1 cellular context compared by ENCODE assay signal in the genomic region with DNA sequence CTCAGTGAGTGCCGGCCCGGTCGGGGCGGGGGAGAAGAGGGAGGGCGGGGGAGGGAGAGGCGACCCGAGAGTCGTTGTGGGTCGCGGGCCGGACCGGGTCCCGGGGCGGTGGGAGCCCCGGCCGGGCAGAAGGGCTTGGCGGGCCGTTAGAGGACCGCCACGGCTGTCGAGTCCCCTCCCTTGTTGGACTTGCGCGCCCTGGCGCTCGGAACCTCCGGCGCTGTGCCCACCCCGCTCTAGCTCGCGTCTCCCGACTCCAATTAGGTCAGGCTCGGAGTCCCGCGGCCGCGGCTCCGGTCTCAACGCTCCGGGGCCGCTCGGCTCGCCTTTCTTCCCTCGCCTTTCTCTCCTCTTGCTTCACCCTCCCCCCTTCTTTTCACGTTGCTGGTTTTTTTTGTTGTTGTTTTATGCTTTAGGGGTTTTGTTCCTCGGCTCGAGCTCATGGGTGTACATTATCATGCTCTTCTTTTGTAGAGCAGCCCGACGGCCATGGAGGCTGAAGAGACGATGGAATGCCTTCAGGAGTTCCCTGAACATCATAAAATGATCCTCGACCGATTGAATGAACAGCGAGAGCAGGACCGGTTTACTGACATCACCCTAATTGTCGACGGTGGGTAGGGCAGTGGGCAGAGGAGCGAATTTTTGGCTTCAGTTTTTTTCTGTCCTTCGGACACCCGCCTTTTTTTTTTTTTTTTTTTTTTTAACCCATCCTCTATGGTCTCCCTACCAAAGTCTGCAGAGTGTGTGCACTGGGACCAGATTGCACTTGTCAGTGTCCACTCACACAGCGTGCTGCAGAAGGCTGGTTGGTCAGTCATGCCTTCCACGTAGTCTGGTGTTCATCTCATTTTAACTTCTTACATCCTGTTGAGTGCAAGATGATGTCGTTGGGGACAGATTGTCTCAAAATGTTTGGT.
TF ChIP-seq lines count a peak whose summit lies in the region.

No MANE protein-coding gene starts in this region.

TF ChIP-seq in HepG2, 621 proteins besides CTCF, POLR2A, EP300 and RAD21 (continued from another document and continues in another):
- TF ChIP-seq, protein P1, sequence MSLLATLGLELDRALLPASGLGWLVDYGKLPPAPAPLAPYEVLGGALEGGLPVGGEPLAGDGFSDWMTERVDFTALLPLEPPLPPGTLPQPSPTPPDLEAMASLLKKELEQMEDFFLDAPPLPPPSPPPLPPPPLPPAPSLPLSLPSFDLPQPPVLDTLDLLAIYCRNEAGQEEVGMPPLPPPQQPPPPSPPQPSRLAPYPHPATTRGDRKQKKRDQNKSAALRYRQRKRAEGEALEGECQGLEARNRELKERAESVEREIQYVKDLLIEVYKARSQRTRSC (CRISPR knock-in tag; IDR thresholded peaks at IDR 0.05; ENCODE audit: low read depth) = no peak
- no peak for TF ChIP-seq ZNF775 (CRISPR knock-in tag; IDR thresholded peaks at IDR 0.05; ENCODE audit: borderline replicate concordance)
- TF ChIP-seq, protein P2, sequence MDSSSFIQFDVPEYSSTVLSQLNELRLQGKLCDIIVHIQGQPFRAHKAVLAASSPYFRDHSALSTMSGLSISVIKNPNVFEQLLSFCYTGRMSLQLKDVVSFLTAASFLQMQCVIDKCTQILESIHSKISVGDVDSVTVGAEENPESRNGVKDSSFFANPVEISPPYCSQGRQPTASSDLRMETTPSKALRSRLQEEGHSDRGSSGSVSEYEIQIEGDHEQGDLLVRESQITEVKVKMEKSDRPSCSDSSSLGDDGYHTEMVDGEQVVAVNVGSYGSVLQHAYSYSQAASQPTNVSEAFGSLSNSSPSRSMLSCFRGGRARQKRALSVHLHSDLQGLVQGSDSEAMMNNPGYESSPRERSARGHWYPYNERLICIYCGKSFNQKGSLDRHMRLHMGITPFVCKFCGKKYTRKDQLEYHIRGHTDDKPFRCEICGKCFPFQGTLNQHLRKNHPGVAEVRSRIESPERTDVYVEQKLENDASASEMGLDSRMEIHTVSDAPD (CRISPR knock-in tag; IDR thresholded peaks at IDR 0.05) = no peak
- TF ChIP-seq ZNF343 (CRISPR knock-in tag; IDR thresholded peaks at IDR 0.05) = no peak
- TF ChIP-seq, protein P3, sequence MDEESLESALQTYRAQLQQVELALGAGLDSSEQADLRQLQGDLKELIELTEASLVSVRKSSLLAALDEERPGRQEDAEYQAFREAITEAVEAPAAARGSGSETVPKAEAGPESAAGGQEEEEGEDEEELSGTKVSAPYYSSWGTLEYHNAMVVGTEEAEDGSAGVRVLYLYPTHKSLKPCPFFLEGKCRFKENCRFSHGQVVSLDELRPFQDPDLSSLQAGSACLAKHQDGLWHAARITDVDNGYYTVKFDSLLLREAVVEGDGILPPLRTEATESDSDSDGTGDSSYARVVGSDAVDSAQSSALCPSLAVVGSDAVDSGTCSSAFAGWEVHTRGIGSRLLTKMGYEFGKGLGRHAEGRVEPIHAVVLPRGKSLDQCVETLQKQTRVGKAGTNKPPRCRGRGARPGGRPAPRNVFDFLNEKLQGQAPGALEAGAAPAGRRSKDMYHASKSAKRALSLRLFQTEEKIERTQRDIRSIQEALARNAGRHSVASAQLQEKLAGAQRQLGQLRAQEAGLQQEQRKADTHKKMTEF (CRISPR knock-in tag; IDR thresholded peaks at IDR 0.05) = 0 out of 2 replicates have a peak, but pooled peaks have one; percentile 14
- no peak for TF ChIP-seq NR1H2 (CRISPR knock-in tag; IDR thresholded peaks at IDR 0.05; ENCODE audit: borderline replicate concordance, low read depth)
- no peak for TF ChIP-seq ADNP (CRISPR knock-in tag; IDR thresholded peaks at IDR 0.05)
- TF ChIP-seq, protein P4, sequence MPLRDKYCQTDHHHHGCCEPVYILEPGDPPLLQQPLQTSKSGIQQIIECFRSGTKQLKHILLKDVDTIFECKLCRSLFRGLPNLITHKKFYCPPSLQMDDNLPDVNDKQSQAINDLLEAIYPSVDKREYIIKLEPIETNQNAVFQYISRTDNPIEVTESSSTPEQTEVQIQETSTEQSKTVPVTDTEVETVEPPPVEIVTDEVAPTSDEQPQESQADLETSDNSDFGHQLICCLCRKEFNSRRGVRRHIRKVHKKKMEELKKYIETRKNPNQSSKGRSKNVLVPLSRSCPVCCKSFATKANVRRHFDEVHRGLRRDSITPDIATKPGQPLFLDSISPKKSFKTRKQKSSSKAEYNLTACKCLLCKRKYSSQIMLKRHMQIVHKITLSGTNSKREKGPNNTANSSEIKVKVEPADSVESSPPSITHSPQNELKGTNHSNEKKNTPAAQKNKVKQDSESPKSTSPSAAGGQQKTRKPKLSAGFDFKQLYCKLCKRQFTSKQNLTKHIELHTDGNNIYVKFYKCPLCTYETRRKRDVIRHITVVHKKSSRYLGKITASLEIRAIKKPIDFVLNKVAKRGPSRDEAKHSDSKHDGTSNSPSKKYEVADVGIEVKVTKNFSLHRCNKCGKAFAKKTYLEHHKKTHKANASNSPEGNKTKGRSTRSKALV (CRISPR knock-in tag; IDR thresholded peaks at IDR 0.05) = no peak
- TF ChIP-seq ZBTB3 (CRISPR knock-in tag; IDR thresholded peaks at IDR 0.05; ENCODE audit: borderline replicate concordance, low read depth) = no peak
- TF ChIP-seq PAF1 (CRISPR knock-in tag; IDR thresholded peaks at IDR 0.05) = no peak
- no peak for TF ChIP-seq TP53 (CRISPR knock-in tag; conservative IDR thresholded peaks at IDR 0.05)
- TF ChIP-seq SP1 (IDR thresholded peaks at IDR 0.05) = no peak
- TF ChIP-seq SP1 (CRISPR knock-in tag; IDR thresholded peaks at IDR 0.05) = no peak
- TF ChIP-seq ZNF251 (CRISPR knock-in tag; IDR thresholded peaks at IDR 0.05) = no peak
- TF ChIP-seq ZNF598 (CRISPR knock-in tag; IDR thresholded peaks at IDR 0.05; ENCODE audit: borderline replicate concordance) = no peak
- TF ChIP-seq KLF13 (CRISPR knock-in tag; IDR thresholded peaks at IDR 0.05) = no peak
- TF ChIP-seq, protein P5, sequence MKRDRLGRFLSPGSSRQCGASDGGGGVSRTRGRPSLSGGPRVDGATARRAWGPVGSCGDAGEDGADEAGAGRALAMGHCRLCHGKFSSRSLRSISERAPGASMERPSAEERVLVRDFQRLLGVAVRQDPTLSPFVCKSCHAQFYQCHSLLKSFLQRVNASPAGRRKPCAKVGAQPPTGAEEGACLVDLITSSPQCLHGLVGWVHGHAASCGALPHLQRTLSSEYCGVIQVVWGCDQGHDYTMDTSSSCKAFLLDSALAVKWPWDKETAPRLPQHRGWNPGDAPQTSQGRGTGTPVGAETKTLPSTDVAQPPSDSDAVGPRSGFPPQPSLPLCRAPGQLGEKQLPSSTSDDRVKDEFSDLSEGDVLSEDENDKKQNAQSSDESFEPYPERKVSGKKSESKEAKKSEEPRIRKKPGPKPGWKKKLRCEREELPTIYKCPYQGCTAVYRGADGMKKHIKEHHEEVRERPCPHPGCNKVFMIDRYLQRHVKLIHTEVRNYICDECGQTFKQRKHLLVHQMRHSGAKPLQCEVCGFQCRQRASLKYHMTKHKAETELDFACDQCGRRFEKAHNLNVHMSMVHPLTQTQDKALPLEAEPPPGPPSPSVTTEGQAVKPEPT (CRISPR knock-in tag; IDR thresholded peaks at IDR 0.05; ENCODE audit: low read depth) = no peak
- TF ChIP-seq, protein P6, sequence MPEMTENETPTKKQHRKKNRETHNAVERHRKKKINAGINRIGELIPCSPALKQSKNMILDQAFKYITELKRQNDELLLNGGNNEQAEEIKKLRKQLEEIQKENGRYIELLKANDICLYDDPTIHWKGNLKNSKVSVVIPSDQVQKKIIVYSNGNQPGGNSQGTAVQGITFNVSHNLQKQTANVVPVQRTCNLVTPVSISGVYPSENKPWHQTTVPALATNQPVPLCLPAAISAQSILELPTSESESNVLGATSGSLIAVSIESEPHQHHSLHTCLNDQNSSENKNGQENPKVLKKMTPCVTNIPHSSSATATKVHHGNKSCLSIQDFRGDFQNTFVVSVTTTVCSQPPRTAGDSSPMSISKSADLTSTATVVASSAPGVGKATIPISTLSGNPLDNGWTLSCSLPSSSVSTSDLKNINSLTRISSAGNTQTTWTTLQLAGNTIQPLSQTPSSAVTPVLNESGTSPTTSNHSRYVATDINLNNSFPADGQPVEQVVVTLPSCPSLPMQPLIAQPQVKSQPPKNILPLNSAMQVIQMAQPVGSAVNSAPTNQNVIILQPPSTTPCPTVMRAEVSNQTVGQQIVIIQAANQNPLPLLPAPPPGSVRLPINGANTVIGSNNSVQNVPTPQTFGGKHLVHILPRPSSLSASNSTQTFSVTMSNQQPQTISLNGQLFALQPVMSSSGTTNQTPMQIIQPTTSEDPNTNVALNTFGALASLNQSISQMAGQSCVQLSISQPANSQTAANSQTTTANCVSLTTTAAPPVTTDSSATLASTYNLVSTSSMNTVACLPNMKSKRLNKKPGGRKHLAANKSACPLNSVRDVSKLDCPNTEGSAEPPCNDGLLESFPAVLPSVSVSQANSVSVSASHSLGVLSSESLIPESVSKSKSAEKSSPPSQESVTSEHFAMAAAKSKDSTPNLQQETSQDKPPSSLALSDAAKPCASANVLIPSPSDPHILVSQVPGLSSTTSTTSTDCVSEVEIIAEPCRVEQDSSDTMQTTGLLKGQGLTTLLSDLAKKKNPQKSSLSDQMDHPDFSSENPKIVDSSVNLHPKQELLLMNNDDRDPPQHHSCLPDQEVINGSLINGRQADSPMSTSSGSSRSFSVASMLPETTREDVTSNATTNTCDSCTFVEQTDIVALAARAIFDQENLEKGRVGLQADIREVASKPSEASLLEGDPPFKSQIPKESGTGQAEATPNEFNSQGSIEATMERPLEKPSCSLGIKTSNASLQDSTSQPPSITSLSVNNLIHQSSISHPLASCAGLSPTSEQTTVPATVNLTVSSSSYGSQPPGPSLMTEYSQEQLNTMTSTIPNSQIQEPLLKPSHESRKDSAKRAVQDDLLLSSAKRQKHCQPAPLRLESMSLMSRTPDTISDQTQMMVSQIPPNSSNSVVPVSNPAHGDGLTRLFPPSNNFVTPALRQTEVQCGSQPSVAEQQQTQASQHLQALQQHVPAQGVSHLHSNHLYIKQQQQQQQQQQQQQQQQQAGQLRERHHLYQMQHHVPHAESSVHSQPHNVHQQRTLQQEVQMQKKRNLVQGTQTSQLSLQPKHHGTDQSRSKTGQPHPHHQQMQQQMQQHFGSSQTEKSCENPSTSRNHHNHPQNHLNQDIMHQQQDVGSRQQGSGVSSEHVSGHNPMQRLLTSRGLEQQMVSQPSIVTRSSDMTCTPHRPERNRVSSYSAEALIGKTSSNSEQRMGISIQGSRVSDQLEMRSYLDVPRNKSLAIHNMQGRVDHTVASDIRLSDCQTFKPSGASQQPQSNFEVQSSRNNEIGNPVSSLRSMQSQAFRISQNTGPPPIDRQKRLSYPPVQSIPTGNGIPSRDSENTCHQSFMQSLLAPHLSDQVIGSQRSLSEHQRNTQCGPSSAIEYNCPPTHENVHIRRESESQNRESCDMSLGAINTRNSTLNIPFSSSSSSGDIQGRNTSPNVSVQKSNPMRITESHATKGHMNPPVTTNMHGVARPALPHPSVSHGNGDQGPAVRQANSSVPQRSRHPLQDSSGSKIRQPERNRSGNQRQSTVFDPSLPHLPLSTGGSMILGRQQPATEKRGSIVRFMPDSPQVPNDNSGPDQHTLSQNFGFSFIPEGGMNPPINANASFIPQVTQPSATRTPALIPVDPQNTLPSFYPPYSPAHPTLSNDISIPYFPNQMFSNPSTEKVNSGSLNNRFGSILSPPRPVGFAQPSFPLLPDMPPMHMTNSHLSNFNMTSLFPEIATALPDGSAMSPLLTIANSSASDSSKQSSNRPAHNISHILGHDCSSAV (CRISPR knock-in tag; IDR thresholded peaks at IDR 0.05; ENCODE audit: borderline replicate concordance) = no peak
- no peak; the same call in 1 of the 2 replicates for TF ChIP-seq IRF2 (CRISPR knock-in tag; IDR thresholded peaks at IDR 0.05)
- no peak for TF ChIP-seq ZNF44 (CRISPR knock-in tag; IDR thresholded peaks at IDR 0.05)
- TF ChIP-seq CENPX (CRISPR knock-in tag; IDR thresholded peaks at IDR 0.05) = no peak
- TF ChIP-seq KLF11 (CRISPR knock-in tag; IDR thresholded peaks at IDR 0.05) = no peak
- TF ChIP-seq ISX (CRISPR knock-in tag; conservative IDR thresholded peaks at IDR 0.05) = no peak
- TF ChIP-seq ZNF17 (CRISPR knock-in tag; IDR thresholded peaks at IDR 0.05) = no peak
- no peak for TF ChIP-seq ZNF446 (CRISPR knock-in tag; IDR thresholded peaks at IDR 0.05)
- TF ChIP-seq TBX3 (IDR thresholded peaks at IDR 0.05; ENCODE audit: borderline replicate concordance) = no peak
- no peak for TF ChIP-seq ZNF724P (CRISPR knock-in tag; IDR thresholded peaks at IDR 0.05; ENCODE audit: borderline replicate concordance)
- TF ChIP-seq ZNF256 (CRISPR knock-in tag; conservative IDR thresholded peaks at IDR 0.05) = no peak
- TF ChIP-seq, protein P7, sequence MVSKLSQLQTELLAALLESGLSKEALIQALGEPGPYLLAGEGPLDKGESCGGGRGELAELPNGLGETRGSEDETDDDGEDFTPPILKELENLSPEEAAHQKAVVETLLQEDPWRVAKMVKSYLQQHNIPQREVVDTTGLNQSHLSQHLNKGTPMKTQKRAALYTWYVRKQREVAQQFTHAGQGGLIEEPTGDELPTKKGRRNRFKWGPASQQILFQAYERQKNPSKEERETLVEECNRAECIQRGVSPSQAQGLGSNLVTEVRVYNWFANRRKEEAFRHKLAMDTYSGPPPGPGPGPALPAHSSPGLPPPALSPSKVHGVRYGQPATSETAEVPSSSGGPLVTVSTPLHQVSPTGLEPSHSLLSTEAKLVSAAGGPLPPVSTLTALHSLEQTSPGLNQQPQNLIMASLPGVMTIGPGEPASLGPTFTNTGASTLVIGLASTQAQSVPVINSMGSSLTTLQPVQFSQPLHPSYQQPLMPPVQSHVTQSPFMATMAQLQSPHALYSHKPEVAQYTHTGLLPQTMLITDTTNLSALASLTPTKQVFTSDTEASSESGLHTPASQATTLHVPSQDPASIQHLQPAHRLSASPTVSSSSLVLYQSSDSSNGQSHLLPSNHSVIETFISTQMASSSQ (IDR thresholded peaks at IDR 0.05; ENCODE audit: low read depth) = no peak
- TF ChIP-seq, protein P7 (CRISPR knock-in tag; IDR thresholded peaks at IDR 0.05; ENCODE audit: borderline replicate concordance) = no peak
- no peak for TF ChIP-seq PHB2 (IDR thresholded peaks at IDR 0.05; ENCODE audit: partially characterized antibody)
